Comparison of ENCODE assay signal across 1 cellular context in genomic region chr20:37642246-37642645, GRCh38.
TF ChIP-seq lines count a peak whose summit lies in the region.

No MANE protein-coding gene starts in this region.

TF ChIP-seq in HepG2, 621 proteins besides CTCF, POLR2A, EP300 and RAD21 (continued from another document):
- TF ChIP-seq CREBL2 (CRISPR knock-in tag; IDR thresholded peaks at IDR 0.05; ENCODE audit: borderline replicate concordance): no peak
- TF ChIP-seq ATF6 (CRISPR knock-in tag; conservative IDR thresholded peaks at IDR 0.05): no peak
- TF ChIP-seq ZNF318 (CRISPR knock-in tag; IDR thresholded peaks at IDR 0.05): no peak
- TF ChIP-seq TFDP2 (CRISPR knock-in tag; IDR thresholded peaks at IDR 0.05): no peak
- no peak for TF ChIP-seq ZNF674 (CRISPR knock-in tag; IDR thresholded peaks at IDR 0.05; ENCODE audit: low read depth)
- no peak for TF ChIP-seq MTA3 (CRISPR knock-in tag; IDR thresholded peaks at IDR 0.05)
- no peak for TF ChIP-seq PRPF4 (IDR thresholded peaks at IDR 0.05; ENCODE audit: low read depth, low read length, poor library complexity, severe bottlenecking)
- no peak for TF ChIP-seq RFX5 (IDR thresholded peaks at IDR 0.05; ENCODE audit: low read depth, low read length)
- no peak for TF ChIP-seq IRF2 (CRISPR knock-in tag; IDR thresholded peaks at IDR 0.05)
- no peak for TF ChIP-seq ZBTB1 (CRISPR knock-in tag; IDR thresholded peaks at IDR 0.05; ENCODE audit: borderline replicate concordance)
- 0 out of 2 replicates have a peak, but pooled peaks have one; percentile 24 for TF ChIP-seq LCORL (IDR thresholded peaks at IDR 0.05)
- TF ChIP-seq LCORL (CRISPR knock-in tag; IDR thresholded peaks at IDR 0.05): no peak
TF ChIP-seq in HepG2: peak in this region for 4.
